Comparison of ENCODE assay signal across 12 cellular contexts in genomic region chr16:165539-166374, GRCh38. TPM values are rescaled to one million over a fixed set of nuclear protein-coding genes. Genes with fewer than 3 reads are reported as not detected.
DNase-seq lines count a peak whose midpoint lies in the region; ATAC-seq and TF ChIP-seq lines count a peak whose summit lies in the region.
"Had no signal": no experiment of that assay in that cellular context is flagged by ENCODE, and none has a peak within 500 bp of the region (broad histone marks: within the 10 kb centered on the region; RNA-seq: fewer than 3 reads in every experiment).

Gene HBM (plus strand): TSS chr16:165978. CDS start chr16:165998, 20 bp downstream.

- no peaks in the 10 kb centered on the region for H3K36me3 ChIP-seq in left ventricle myocardium inferior
- no peaks in the 10 kb centered on the region for H3K36me3 ChIP-seq in smooth muscle cell (ENCODE audit: low read depth)
- H3K36me3 ChIP-seq in vagina: no peaks in the 10 kb centered on the region
- H3K36me3 ChIP-seq: sigmoid colon had no signal

- H3K27me3 Mint-ChIP-seq in T-helper 17 cell: peaks cover 36% of the 10 kb centered on the region

- H3K4me1 ChIP-seq in left ventricle myocardium inferior (peaks cover 23% of the 10 kb centered on the region), smooth muscle cell (ENCODE audit: low read depth) (peaks cover 5% of the 10 kb centered on the region), vagina (peaks cover 16% of the 10 kb centered on the region)

- no peak within 1 kb of the TSS for H2AFZ ChIP-seq in smooth muscle cell (ENCODE audit: low read depth)

- H3K4me3 ChIP-seq in left ventricle myocardium inferior (peak within 1 kb of the TSS; percentile 50), smooth muscle cell (peak within 1 kb of the TSS; percentile 8), vagina (peak within 1 kb of the TSS in 1 of 2 donors; percentile 32)

- no peak for TF ChIP-seq CTCF in left ventricle myocardium inferior (IDR thresholded peaks at IDR 0.05; ENCODE audit: borderline replicate concordance)
- no peak for TF ChIP-seq CTCF in smooth muscle cell (IDR thresholded peaks at IDR 0.05; ENCODE audit: borderline replicate concordance, insufficient read depth, poor library complexity, severe bottlenecking)
- TF ChIP-seq CTCF in vagina (IDR thresholded peaks at IDR 0.05): no peak

- H3K9me3 ChIP-seq in T-helper 17 cell (ENCODE audit: control insufficient read depth, low read length, poor library complexity, severe bottlenecking) (no peaks in the 10 kb centered on the region), left ventricle myocardium inferior (replicated peaks) (no peaks in the 10 kb centered on the region), smooth muscle cell (replicated peaks; ENCODE audit: low read depth) (no peaks in the 10 kb centered on the region), vagina (no peaks in the 10 kb centered on the region)
- H3K9me3 ChIP-seq: sigmoid colon had no signal

- no peaks in the 10 kb centered on the region for H3F3A ChIP-seq in smooth muscle cell (ENCODE audit: low read depth)

- H4K20me1 ChIP-seq in smooth muscle cell (ENCODE audit: low read depth): no peaks in the 10 kb centered on the region

- peaks cover 80% of the 10 kb centered on the region for H3K27me3 ChIP-seq in left ventricle myocardium inferior (ENCODE audit: low read depth)
- peaks cover 71% of the 10 kb centered on the region for H3K27me3 ChIP-seq in smooth muscle cell (ENCODE audit: low read depth)
- peaks cover 26% of the 10 kb centered on the region for H3K27me3 ChIP-seq in vagina

- no peak for TF ChIP-seq POLR2A in vagina (IDR thresholded peaks at IDR 0.05)

- no peaks in the 10 kb centered on the region for H3K79me2 ChIP-seq in smooth muscle cell (ENCODE audit: low read depth)

- H3K36me3 Mint-ChIP-seq in T-helper 17 cell (ENCODE audit: low read depth): peaks cover 2% of the 10 kb centered on the region

- H3K4me3 Mint-ChIP-seq in T-helper 17 cell: peak within 1 kb of the TSS; percentile 70

- no peak within 1 kb of the TSS for H3K9ac ChIP-seq in smooth muscle cell (ENCODE audit: low read depth)

- no peak for DNase-seq in activated CD4-positive, CD25-positive, alpha-beta regulatory T cell treated with anti-CD3 and anti-CD28 coated beads, Interleukin-2, amount 50 U/mL, for 72 hours
- no peak for DNase-seq in T-helper 17 cell
- DNase-seq in left ventricle myocardium inferior: no peak
- no peak for DNase-seq in smooth muscle cell (lab: John Stamatoyannopoulos, UW; ENCODE audit: unreplicated experiment)
- DNase-seq in vagina (ENCODE audit: extremely low spot score in 2 of 2): no peak
- DNase-seq in Ammon's horn (ENCODE audit: low spot score): no peak
- no peak for DNase-seq in germinal center (ENCODE audit: low spot score)
- DNase-seq: NCI-H1930, sigmoid colon, SW 1271 had no signal

- H3K27ac Mint-ChIP-seq in T-helper 17 cell: no peak within 1 kb of the TSS

- peak; percentile 33 to 37 for ATAC-seq in activated CD4-positive, CD25-positive, alpha-beta regulatory T cell treated with anti-CD3 and anti-CD28 coated beads, Interleukin-2, amount 50 U/mL, for 24 hours
- ATAC-seq in T-helper 17 cell: peak; percentile 53

- intact Hi-C loops in left ventricle myocardium inferior (cut with micrococcal nuclease): no loop called here
- intact Hi-C loops in vagina (cut with DNase I): no loop called here

- peaks cover 9% of the 10 kb centered on the region for H3K4me1 Mint-ChIP-seq in T-helper 17 cell

- H3K4me2 ChIP-seq in smooth muscle cell: peak within 1 kb of the TSS; percentile 78

- H3K27ac ChIP-seq in left ventricle myocardium inferior (replicated peaks) (no peak within 1 kb of the TSS), smooth muscle cell (ENCODE audit: low read depth) (no peak within 1 kb of the TSS), vagina (no peak within 1 kb of the TSS)
- H3K27ac ChIP-seq: sigmoid colon had no signal

- 7% methylated on average over 62 of the region's 75 CpGs for WGBS in smooth muscle cell (ENCODE audit: low lambda C conversion rate)

RNA-seq across cellular contexts. Expression of gene HBM, which starts in this region (rescaled TPM):
- total RNA-seq in T-helper 17 cell: not detected
- total RNA-seq in left ventricle myocardium inferior: not detected
- not detected in 2 replicates for total RNA-seq in smooth muscle cell
- polyA plus RNA-seq in smooth muscle cell: 0.40 TPM in 1 of 2 replicates, not detected in the other
- total RNA-seq in vagina: not detected
- total RNA-seq: sigmoid colon had no signal
- polyA plus RNA-seq: sigmoid colon, urinary bladder had no signal

Comparison
In these comparisons a context has a peak if more than half of its experiments do, and no peak if none do; other contexts are left out.
1. Peak in ATAC-seq in T-helper 17 cell; RNA of the gene not detected or under 1 TPM.